19 cellular contexts compared by ENCODE assay signal in genomic region chr19:7633619-7634018, GRCh38. TPM values are rescaled to one million over a fixed set of nuclear protein-coding genes. Genes with fewer than 3 reads are reported as not detected.
"Had no signal": no experiment of that assay in that cellular context is flagged by ENCODE, and none has a peak within 500 bp of the region (broad histone marks: within the 10 kb centered on the region; RNA-seq: fewer than 3 reads in every experiment).

PCP2 (minus strand) TSS chr19:7633719; CDS start chr19:7633457, 262 bp downstream.

- H3K27ac ChIP-seq: adrenal gland, gastrocnemius medialis, heart right ventricle, left lung, pancreas, transverse colon had no signal

- H3K9me3 Mint-ChIP-seq: activated CD4-positive, alpha-beta memory T cell treated with anti-CD3 and anti-CD28 coated beads, Interleukin-2, amount 10 ng/mL, durations not matched to agents 7 days and 5 days; stimulated activated memory B cell treated with anti-CD40 and anti-IgM and Interleukin-4, amounts not matched to agents 10 μg/mL and 1 μg/mL and 100 μg/mL, for 72 hours had no signal

- H3K4me3 ChIP-seq: adrenal gland, gastrocnemius medialis, heart right ventricle, left lung, pancreas, transverse colon had no signal

- ATAC-seq: gastrocnemius medialis; heart right ventricle; left lung; pancreas; stimulated activated memory B cell treated with anti-CD40 and anti-IgM and Interleukin-4, amounts not matched to agents 10 μg/mL and 1 μg/mL and 100 μg/mL, for 72 hours had no signal

- H3K4me3 Mint-ChIP-seq: activated CD4-positive, alpha-beta memory T cell treated with anti-CD3 and anti-CD28 coated beads, Interleukin-2, amount 10 ng/mL, durations not matched to agents 7 days and 5 days; stimulated activated memory B cell treated with anti-CD40 and anti-IgM and Interleukin-4, amounts not matched to agents 10 μg/mL and 1 μg/mL and 100 μg/mL, for 72 hours had no signal

- H3K27me3 ChIP-seq: adrenal gland, pancreas had no signal

- H3K36me3 ChIP-seq: adrenal gland, gastrocnemius medialis, pancreas, transverse colon had no signal

- H3K27me3 Mint-ChIP-seq: activated CD4-positive, alpha-beta memory T cell treated with anti-CD3 and anti-CD28 coated beads, Interleukin-2, amount 10 ng/mL, durations not matched to agents 7 days and 5 days; stimulated activated memory B cell treated with anti-CD40 and anti-IgM and Interleukin-4, amounts not matched to agents 10 μg/mL and 1 μg/mL and 100 μg/mL, for 72 hours had no signal

- FAIRE-seq: islet of Langerhans, pancreas had no signal

- H3K9me3 ChIP-seq: adrenal gland, gastrocnemius medialis, heart right ventricle, left lung, pancreas, transverse colon had no signal

- DNase-seq: activated CD4-positive, alpha-beta memory T cell treated with anti-CD3 and anti-CD28 coated beads, Interleukin-2, amount 10 ng/mL, durations not matched to agents 7 days and 5 days; activated CD4-positive, alpha-beta T cell treated with anti-CD3 and anti-CD28 coated beads for 1 hour; activated CD8-positive, alpha-beta memory T cell treated with anti-CD3 and anti-CD28 coated beads, Interleukin-2, amount 50 U/mL, for 48 hours; activated naive CD4-positive, alpha-beta T cell treated with anti-CD3 and anti-CD28 coated beads, Interleukin-2, amount 50 U/mL, for 16 hours; adrenal gland; central memory CD4-positive, alpha-beta T cell; cortex of kidney; effector CD8-positive, alpha-beta T cell; gastrocnemius medialis; heart right ventricle; left lung; transverse colon had no signal

- H3K27ac Mint-ChIP-seq: activated CD4-positive, alpha-beta memory T cell treated with anti-CD3 and anti-CD28 coated beads, Interleukin-2, amount 10 ng/mL, durations not matched to agents 7 days and 5 days; stimulated activated memory B cell treated with anti-CD40 and anti-IgM and Interleukin-4, amounts not matched to agents 10 μg/mL and 1 μg/mL and 100 μg/mL, for 72 hours had no signal

RNA-seq across cellular contexts. Expression of gene PCP2, which starts in this region (rescaled TPM):
- total RNA-seq: fibroblast of lung, gastrocnemius medialis, skeletal muscle tissue, subcutaneous adipose tissue had no signal
- polyA plus RNA-seq: fibroblast of lung, neural cell had no signal
